In genomic region chr18:62328775-62329525, GRCh38 we compare ENCODE assay signal across 14 cellular contexts. TPM values are rescaled to one million over a fixed set of nuclear protein-coding genes. Genes with fewer than 3 reads are reported as not detected.
DNase-seq lines count a peak whose midpoint lies in the region; ATAC-seq, FAIRE-seq and TF ChIP-seq lines count a peak whose summit lies in the region.
"Had no signal": no experiment of that assay in that cellular context is flagged by ENCODE, and none has a peak within 500 bp of the region (broad histone marks: within the 10 kb centered on the region; RNA-seq: fewer than 3 reads in every experiment).

No MANE protein-coding gene starts in this region.

- H3K4me3 ChIP-seq in IMR-90 (ENCODE audit: insufficient read depth, low read depth, low read length) (no peak overlapping the region), bronchial epithelial cell (ENCODE audit: low read depth, low read length) (no peak overlapping the region), osteoblast (ENCODE audit: insufficient read depth, low read length) (no peak overlapping the region), HAP-1 (no peak overlapping the region)
- no peak overlapping the region for H3K4me3 ChIP-seq in CD8-positive, alpha-beta T cell (ENCODE audit: low read depth, low read length)
- H3K4me3 ChIP-seq: tibial nerve had no signal

- H3K79me1 ChIP-seq in IMR-90 (ENCODE audit: low read depth in 1 of 2, low read length in 2 of 2), result no peaks in the 10 kb centered on the region

- peak overlapping the region; percentile 34 for H3K4me2 ChIP-seq in IMR-90 (ENCODE audit: low read depth, low read length)
- peak overlapping the region; percentile 35 for H3K4me2 ChIP-seq in osteoblast (ENCODE audit: insufficient read depth, low read length)

- H3K4me1 ChIP-seq in IMR-90 (ENCODE audit: control insufficient read depth, insufficient read depth, low read length), result peaks cover 16% of the 10 kb centered on the region
- peaks cover 41% of the 10 kb centered on the region for H3K4me1 ChIP-seq in osteoblast (ENCODE audit: insufficient read depth, low read length)
- peaks cover 25% of the 10 kb centered on the region for H3K4me1 ChIP-seq in HAP-1
- peaks cover 24% of the 10 kb centered on the region for H3K4me1 ChIP-seq in CD8-positive, alpha-beta T cell (ENCODE audit: insufficient read depth, low read length)

- no peaks in the 10 kb centered on the region for H3K9me1 ChIP-seq in IMR-90 (ENCODE audit: insufficient read depth, low read length)

- H3K18ac ChIP-seq in IMR-90 (ENCODE audit: low read depth, low read length), result no peak overlapping the region

- no peak overlapping the region for H3K14ac ChIP-seq in IMR-90 (replicated peaks; ENCODE audit: low read depth, low read length)

- TF ChIP-seq RAD21 in IMR-90 (IDR thresholded peaks at IDR 0.05; ENCODE audit: low read length), result no peak

- H2BK15ac ChIP-seq in IMR-90 (ENCODE audit: low read depth, low read length), result no peak overlapping the region

- H3K27me3 ChIP-seq in IMR-90 (ENCODE audit: control insufficient read depth, insufficient read depth, low read length), result peaks cover 63% of the 10 kb centered on the region
- no peaks in the 10 kb centered on the region for H3K27me3 ChIP-seq in bronchial epithelial cell (ENCODE audit: control insufficient read depth, insufficient read depth, low read length)
- peaks cover 41% of the 10 kb centered on the region for H3K27me3 ChIP-seq in osteoblast (ENCODE audit: insufficient read depth, low read length)
- H3K27me3 ChIP-seq in HAP-1 (ENCODE audit: low read depth), result no peaks in the 10 kb centered on the region
- H3K27me3 ChIP-seq in CD8-positive, alpha-beta T cell (ENCODE audit: insufficient read depth, low read length), result peaks cover 27% of the 10 kb centered on the region

- no peak overlapping the region for H2BK120ac ChIP-seq in IMR-90 (ENCODE audit: low read depth, low read length)

- no peak for DNase-seq in activated CD4-positive, alpha-beta T cell treated with anti-CD3 and anti-CD28 coated beads, Interleukin-2, amount 10 ng/mL, durations not matched to agents 7 days and 5 days
- no peak for DNase-seq in activated CD4-positive, alpha-beta T cell treated with anti-CD3 and anti-CD28 coated beads, Interleukin-2, amount 50 U/mL, for 48 hours
- DNase-seq in IMR-90 (no peak), bronchial epithelial cell (ENCODE audit: low read depth) (no peak), osteoblast (ENCODE audit: insufficient read length, low spot score, missing footprints) (no peak), HAP-1 (ENCODE audit: low spot score in 2 of 2) (no peak)
- no peak for DNase-seq in CD8-positive, alpha-beta T cell
- DNase-seq: head of caudate nucleus, naive B cell, NCI-H187 treated with DMSO at 0.1 percent for 48 hours, NCI-H748 treated with DMSO at 0.1 percent for 48 hours, retina had no signal

- H4K5ac ChIP-seq in IMR-90 (ENCODE audit: low read depth, low read length), result no peak overlapping the region

- peaks cover 2% of the 10 kb centered on the region for H3K36me3 Mint-ChIP-seq in activated CD4-positive, alpha-beta T cell treated with anti-CD3 and anti-CD28 coated beads, Interleukin-2, amount 10 ng/mL, durations not matched to agents 7 days and 5 days (ENCODE audit: low read depth)
- no peaks in the 10 kb centered on the region for H3K36me3 Mint-ChIP-seq in CD8-positive, alpha-beta T cell
- H3K36me3 Mint-ChIP-seq: naive B cell had no signal

- H2AFZ ChIP-seq in IMR-90 (replicated peaks; ENCODE audit: low read length, poor library complexity) (no peak overlapping the region), osteoblast (ENCODE audit: low read length) (no peak overlapping the region)

- no TSS peak for BruUV-seq in IMR-90 (replicated peaks; lab: Mats Ljungman, UMichigan)

- ATAC-seq in IMR-90 (ENCODE audit: low read depth) (no peak; the same call in 1 of the 2 replicates), GM18517 (IDR thresholded peaks at IDR 0.05; ENCODE audit: unreplicated experiment) (no peak)
- ATAC-seq in CD8-positive, alpha-beta T cell, result no peak

- CTCF ChIA-PET in activated CD4-positive, alpha-beta T cell treated with anti-CD3 and anti-CD28 coated beads, Interleukin-2, amount 10 ng/mL, durations not matched to agents 7 days and 5 days (lab: Charles Lee), result interaction anchor here (1.4 kb wide), 1 partner anchor 13 kb away, joined by 5 read pairs; no protein-coding TSS in a partner anchor
- CTCF ChIA-PET in IMR-90 (lab: Yijun Ruan, JAX), result interaction anchor here (1.1 to 1.7 kb wide), 2 partner anchors 11 to 13 kb away, joined by 3 to 5 read pairs; no protein-coding TSS in a partner anchor
- CTCF ChIA-PET in CD8-positive, alpha-beta T cell (lab: Charles Lee), result interaction anchor here (0.7 kb wide), 1 partner anchor 1145 kb away, joined by 4 read pairs; no protein-coding TSS in a partner anchor

- dilution Hi-C loops in IMR-90 (cut with HindIII; ENCODE audit: low sequenced_read_pairs, unreplicated experiment), result no loop called here

- intact Hi-C loops in IMR-90 (cut with micrococcal nuclease), result no loop called here
- intact Hi-C loops in CD8-positive, alpha-beta T cell (cut with DNase I, micrococcal nuclease), result loop anchor here (5.0 to 10.0 kb wide), 3 partner anchors 98 to 253 kb away; partner anchors contain the start of gene ZCCHC2 (in 1 of the 2)

- H3K79me2 ChIP-seq in osteoblast (ENCODE audit: insufficient read depth, low read length), result no peaks in the 10 kb centered on the region

- no peaks in the 10 kb centered on the region for H3K9me3 Mint-ChIP-seq in activated CD4-positive, alpha-beta T cell treated with anti-CD3 and anti-CD28 coated beads, Interleukin-2, amount 10 ng/mL, durations not matched to agents 7 days and 5 days
- H3K9me3 Mint-ChIP-seq in CD8-positive, alpha-beta T cell, result no peaks in the 10 kb centered on the region
- H3K9me3 Mint-ChIP-seq: naive B cell had no signal

- no peak overlapping the region for H3K27ac ChIP-seq in IMR-90 (ENCODE audit: insufficient read depth, low read length)
- H3K27ac ChIP-seq in osteoblast (ENCODE audit: low read depth, low read length), result peak overlapping the region; percentile 21
- no peak overlapping the region for H3K27ac ChIP-seq in CD8-positive, alpha-beta T cell (ENCODE audit: low read depth, low read length)
- H3K27ac ChIP-seq: tibial nerve had no signal

- H3K27ac Mint-ChIP-seq in activated CD4-positive, alpha-beta T cell treated with anti-CD3 and anti-CD28 coated beads, Interleukin-2, amount 10 ng/mL, durations not matched to agents 7 days and 5 days, result peak overlapping the region; percentile 79
- H3K27ac Mint-ChIP-seq in CD8-positive, alpha-beta T cell, result no peak overlapping the region
- H3K27ac Mint-ChIP-seq: naive B cell had no signal

- H2BK20ac ChIP-seq in IMR-90 (ENCODE audit: low read depth, low read length), result no peak overlapping the region

- H4K20me1 ChIP-seq in IMR-90 (ENCODE audit: insufficient read depth, low read length) (peaks cover 4% of the 10 kb centered on the region; the same call in 1 of the 2 replicates), osteoblast (ENCODE audit: insufficient read depth, low read length) (no peaks in the 10 kb centered on the region)

- H2AK5ac ChIP-seq in IMR-90 (ENCODE audit: low read depth, low read length), result no peak overlapping the region

- no peak overlapping the region for H3K4ac ChIP-seq in IMR-90 (ENCODE audit: low read depth, low read length)

- no peak overlapping the region for H3K23ac ChIP-seq in IMR-90 (ENCODE audit: low read depth, low read length)

- peaks cover 22% of the 10 kb centered on the region for H3K27me3 Mint-ChIP-seq in activated CD4-positive, alpha-beta T cell treated with anti-CD3 and anti-CD28 coated beads, Interleukin-2, amount 10 ng/mL, durations not matched to agents 7 days and 5 days
- H3K27me3 Mint-ChIP-seq in CD8-positive, alpha-beta T cell (ENCODE audit: low read depth), result peaks cover 70% of the 10 kb centered on the region

- peak; percentile 50 for FAIRE-seq in bronchial epithelial cell (lab: Jason Lieb, UNC)

- no peak overlapping the region for H3K56ac ChIP-seq in IMR-90 (ENCODE audit: extremely low read depth, insufficient read depth, low read length)

- POLR2A ChIA-PET in activated CD4-positive, alpha-beta T cell treated with anti-CD3 and anti-CD28 coated beads, Interleukin-2, amount 10 ng/mL, durations not matched to agents 7 days and 5 days (lab: Charles Lee), result interaction anchor here (0.6 kb wide), 1 partner anchor 258 kb away, joined by 4 read pairs; no protein-coding TSS in a partner anchor
- POLR2A ChIA-PET in IMR-90 (lab: Charles Lee; ENCODE audit: unreplicated experiment), result no interaction called here
- POLR2A ChIA-PET in CD8-positive, alpha-beta T cell (lab: Charles Lee), result no interaction called here

- in situ Hi-C loops in IMR-90 (cut with MboI; ENCODE audit: low sequenced_read_pairs), result no loop called here
- in situ Hi-C loops in HAP-1 (cut with MboI; ENCODE audit: low sequenced_read_pairs), result no loop called here

- no peak overlapping the region for H3K9ac ChIP-seq in IMR-90 (ENCODE audit: low read depth, low read length)

- H3K4me3 Mint-ChIP-seq in activated CD4-positive, alpha-beta T cell treated with anti-CD3 and anti-CD28 coated beads, Interleukin-2, amount 10 ng/mL, durations not matched to agents 7 days and 5 days, result peak overlapping the region; percentile 35
- no peak overlapping the region for H3K4me3 Mint-ChIP-seq in CD8-positive, alpha-beta T cell
- H3K4me3 Mint-ChIP-seq: naive B cell had no signal

- H3K36me3 ChIP-seq in IMR-90 (ENCODE audit: control insufficient read depth, insufficient read depth, low read length) (no peaks in the 10 kb centered on the region), bronchial epithelial cell (ENCODE audit: control insufficient read depth, insufficient read depth, low read length) (no peaks in the 10 kb centered on the region), osteoblast (ENCODE audit: insufficient read depth, low read length) (no peaks in the 10 kb centered on the region), HAP-1 (replicated peaks) (no peaks in the 10 kb centered on the region; the same call in 1 of the 2 replicates)
- H3K36me3 ChIP-seq in CD8-positive, alpha-beta T cell (ENCODE audit: insufficient read depth, low read length), result no peaks in the 10 kb centered on the region
- H3K36me3 ChIP-seq: tibial nerve had no signal

- TF ChIP-seq CTCF in IMR-90 (conservative IDR thresholded peaks at IDR 0.05; ENCODE audit: low read depth, low read length) (no peak), bronchial epithelial cell (IDR thresholded peaks at IDR 0.05; ENCODE audit: insufficient read depth, low read length, severe bottlenecking) (no peak), osteoblast (IDR thresholded peaks at IDR 0.05; ENCODE audit: extremely low read depth, low read depth, low read length) (no peak)
- no peak for TF ChIP-seq CTCF in CD8-positive, alpha-beta T cell (IDR thresholded peaks at IDR 0.05)

- peaks cover 68% of the 10 kb centered on the region for H3K4me1 Mint-ChIP-seq in activated CD4-positive, alpha-beta T cell treated with anti-CD3 and anti-CD28 coated beads, Interleukin-2, amount 10 ng/mL, durations not matched to agents 7 days and 5 days
- H3K4me1 Mint-ChIP-seq in CD8-positive, alpha-beta T cell (ENCODE audit: low read depth), result peaks cover 26% of the 10 kb centered on the region

- no peaks in the 10 kb centered on the region for H3K9me3 ChIP-seq in IMR-90 (ENCODE audit: control insufficient read depth, insufficient read depth, low read length)
- H3K9me3 ChIP-seq in osteoblast (ENCODE audit: low read depth, low read length), result no peaks in the 10 kb centered on the region
- H3K9me3 ChIP-seq in HAP-1, result no peaks in the 10 kb centered on the region
- H3K9me3 ChIP-seq in CD8-positive, alpha-beta T cell (ENCODE audit: low read length), result no peaks in the 10 kb centered on the region
- H3K9me3 ChIP-seq: tibial nerve had no signal

- H2BK5ac ChIP-seq in IMR-90 (ENCODE audit: low read depth, low read length, poor library complexity, severe bottlenecking), result no peak overlapping the region

- WGBS in IMR-90 (ENCODE audit: extremely low coverage in 2 of 2, insufficient read length in 1 of 2), 2 experiments, result no CpG with 5 or more reads among the region's 3 CpGs

- TF ChIP-seq POLR2A in IMR-90 (IDR thresholded peaks at IDR 0.05; ENCODE audit: low read depth, low read length), result no peak

- no peak overlapping the region for H4K91ac ChIP-seq in IMR-90 (ENCODE audit: insufficient read depth, low read depth, low read length)

- H2AK9ac ChIP-seq in IMR-90 (replicated peaks; ENCODE audit: low read depth, low read length, poor library complexity), result no peak overlapping the region

- H4K8ac ChIP-seq in IMR-90 (ENCODE audit: low read depth in 2 of 2, low read length in 2 of 2), result no peak overlapping the region

RNA-seq across cellular contexts. Expression of gene TNFRSF11A, which starts 3.8 kb away (rescaled TPM):
- 1 to 10 TPM; 8.6 to 9.1 TPM for total RNA-seq in activated CD4-positive, alpha-beta T cell treated with anti-CD3 and anti-CD28 coated beads, Interleukin-2, amount 10 ng/mL, durations not matched to agents 7 days and 5 days
- under 0.01 TPM in 1 of 2 replicates, not detected in the other for total RNA-seq in IMR-90 (2012; rRNA removed)
- polyA plus RNA-seq in IMR-90 (2012; rRNA removed), result 0.09 TPM in 1 of 2 replicates, not detected in the other
- polyA plus RNA-seq in IMR-90 (2012; cell fraction: cytosol; rRNA removed), result 0.03 and 0.17 TPM in 2 replicates
- 0.01 and 0.13 TPM in 2 replicates for polyA plus RNA-seq in IMR-90 (2012; cell fraction: nucleus; rRNA removed; ENCODE audit: low replicate concordance)
- under 0.01 and 1.2 TPM in 2 replicates for total RNA-seq in bronchial epithelial cell
- total RNA-seq in osteoblast, result under 0.01 TPM in 2 replicates
- under 1 TPM; 0.03 to 0.28 TPM for total RNA-seq in CD8-positive, alpha-beta T cell
